ENCODE assay signal across 1 cellular context in the genomic region with DNA sequence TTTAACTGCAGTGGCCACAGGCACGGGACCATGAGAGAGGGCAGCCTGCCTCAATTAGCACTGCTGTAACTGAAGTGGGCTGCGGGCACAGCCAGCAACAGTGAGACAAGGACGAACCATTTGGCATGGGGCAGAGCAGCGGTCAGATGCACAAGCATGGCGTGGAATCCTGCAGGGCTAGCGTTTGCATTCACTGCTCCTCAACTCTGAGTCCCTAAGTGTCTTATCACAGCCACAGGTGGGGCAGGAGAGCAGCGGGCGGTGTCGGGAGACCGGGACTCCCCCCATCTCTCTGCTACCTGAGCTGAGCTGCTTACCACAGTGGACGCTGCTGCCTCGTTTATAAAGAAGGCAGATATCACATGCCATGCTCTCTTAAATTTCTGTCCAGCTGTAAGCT.
TF ChIP-seq lines count a peak whose summit lies in the region.

No MANE protein-coding gene starts in this region.

TF ChIP-seq in GM12878, 131 proteins besides CTCF, POLR2A, EP300 and RAD21 (continued from another document):
- TF ChIP-seq, protein P1, sequence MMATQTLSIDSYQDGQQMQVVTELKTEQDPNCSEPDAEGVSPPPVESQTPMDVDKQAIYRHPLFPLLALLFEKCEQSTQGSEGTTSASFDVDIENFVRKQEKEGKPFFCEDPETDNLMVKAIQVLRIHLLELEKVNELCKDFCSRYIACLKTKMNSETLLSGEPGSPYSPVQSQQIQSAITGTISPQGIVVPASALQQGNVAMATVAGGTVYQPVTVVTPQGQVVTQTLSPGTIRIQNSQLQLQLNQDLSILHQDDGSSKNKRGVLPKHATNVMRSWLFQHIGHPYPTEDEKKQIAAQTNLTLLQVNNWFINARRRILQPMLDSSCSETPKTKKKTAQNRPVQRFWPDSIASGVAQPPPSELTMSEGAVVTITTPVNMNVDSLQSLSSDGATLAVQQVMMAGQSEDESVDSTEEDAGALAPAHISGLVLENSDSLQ (IDR thresholded peaks at IDR 0.05) = no peak
- TF ChIP-seq GATAD2B (conservative IDR thresholded peaks at IDR 0.05; ENCODE audit: low read depth) (no peak), HDGF (IDR thresholded peaks at IDR 0.05) (no peak), BCL11A (IDR thresholded peaks at IDR 0.05; ENCODE audit: low read depth, low read length) (no peak), ZSCAN29 (IDR thresholded peaks at IDR 0.05) (no peak), ZNF384 (IDR thresholded peaks at IDR 0.05; ENCODE audit: borderline replicate concordance, low read depth, low read length) (no peak), EED (IDR thresholded peaks at IDR 0.05; ENCODE audit: low read depth) (no peak)
- TF ChIP-seq, protein P2, sequence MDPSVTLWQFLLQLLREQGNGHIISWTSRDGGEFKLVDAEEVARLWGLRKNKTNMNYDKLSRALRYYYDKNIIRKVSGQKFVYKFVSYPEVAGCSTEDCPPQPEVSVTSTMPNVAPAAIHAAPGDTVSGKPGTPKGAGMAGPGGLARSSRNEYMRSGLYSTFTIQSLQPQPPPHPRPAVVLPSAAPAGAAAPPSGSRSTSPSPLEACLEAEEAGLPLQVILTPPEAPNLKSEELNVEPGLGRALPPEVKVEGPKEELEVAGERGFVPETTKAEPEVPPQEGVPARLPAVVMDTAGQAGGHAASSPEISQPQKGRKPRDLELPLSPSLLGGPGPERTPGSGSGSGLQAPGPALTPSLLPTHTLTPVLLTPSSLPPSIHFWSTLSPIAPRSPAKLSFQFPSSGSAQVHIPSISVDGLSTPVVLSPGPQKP (IDR thresholded peaks at IDR 0.05; ENCODE audit: low read depth, low read length) = no peak
- TF ChIP-seq, protein P3, sequence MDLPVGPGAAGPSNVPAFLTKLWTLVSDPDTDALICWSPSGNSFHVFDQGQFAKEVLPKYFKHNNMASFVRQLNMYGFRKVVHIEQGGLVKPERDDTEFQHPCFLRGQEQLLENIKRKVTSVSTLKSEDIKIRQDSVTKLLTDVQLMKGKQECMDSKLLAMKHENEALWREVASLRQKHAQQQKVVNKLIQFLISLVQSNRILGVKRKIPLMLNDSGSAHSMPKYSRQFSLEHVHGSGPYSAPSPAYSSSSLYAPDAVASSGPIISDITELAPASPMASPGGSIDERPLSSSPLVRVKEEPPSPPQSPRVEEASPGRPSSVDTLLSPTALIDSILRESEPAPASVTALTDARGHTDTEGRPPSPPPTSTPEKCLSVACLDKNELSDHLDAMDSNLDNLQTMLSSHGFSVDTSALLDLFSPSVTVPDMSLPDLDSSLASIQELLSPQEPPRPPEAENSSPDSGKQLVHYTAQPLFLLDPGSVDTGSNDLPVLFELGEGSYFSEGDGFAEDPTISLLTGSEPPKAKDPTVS (IDR thresholded peaks at IDR 0.05; ENCODE audit: low read depth, low read length) = no peak
TF ChIP-seq in GM12878: peak in this region for 0.
